ENCODE assay signal across 12 cellular contexts in genomic region chr5:125210241-125210947, GRCh38.
"Had no signal": no experiment of that assay in that cellular context is flagged by ENCODE, and none has a peak within 500 bp of the region (broad histone marks: within the 10 kb centered on the region; RNA-seq: fewer than 3 reads in every experiment).

No MANE protein-coding gene starts in this region.

- H3K4me3 Mint-ChIP-seq: activated CD4-positive, alpha-beta memory T cell treated with anti-CD3 and anti-CD28 coated beads for 36 hours; activated naive CD8-positive, alpha-beta T cell treated with anti-CD3 and anti-CD28 coated beads for 36 hours; activated T-cell treated with anti-CD3 and anti-CD28 coated beads, Interleukin-2, amount 50 U/mL, for 4 hours; naive thymus-derived CD4-positive, alpha-beta T cell; T-helper 2 cell treated with Interferon-gamma antibody and Interleukin-4, amounts not matched to agents 5 μg/mL and 100 μg/mL, for 36 hours had no signal

- DNase-seq: activated CD4-positive, alpha-beta memory T cell treated with anti-CD3 and anti-CD28 coated beads for 36 hours; activated effector memory CD4-positive, alpha-beta T cell treated with anti-CD3 and anti-CD28 coated beads, Interleukin-2, amount 50 U/mL, for 16 hours; activated naive CD8-positive, alpha-beta T cell treated with anti-CD3 and anti-CD28 coated beads for 36 hours; activated T-cell treated with anti-CD3 and anti-CD28 coated beads, Interleukin-2, amount 50 U/mL, for 4 hours; anterior cingulate cortex; gastrocnemius medialis; naive thymus-derived CD4-positive, alpha-beta T cell; small intestine had no signal

- H3K9me3 ChIP-seq: gastrocnemius medialis, neutrophil, right atrium auricular region had no signal

- H3K27ac Mint-ChIP-seq: activated CD4-positive, alpha-beta memory T cell treated with anti-CD3 and anti-CD28 coated beads for 36 hours; activated naive CD8-positive, alpha-beta T cell treated with anti-CD3 and anti-CD28 coated beads for 36 hours; naive thymus-derived CD4-positive, alpha-beta T cell; T-helper 2 cell treated with Interferon-gamma antibody and Interleukin-4, amounts not matched to agents 5 μg/mL and 100 μg/mL, for 36 hours had no signal

- H3K27me3 ChIP-seq: cardiac muscle cell, gastrocnemius medialis, neutrophil, right atrium auricular region had no signal

- H3K4me1 ChIP-seq: gastrocnemius medialis, right atrium auricular region had no signal

- H3K36me3 Mint-ChIP-seq: activated CD4-positive, alpha-beta memory T cell treated with anti-CD3 and anti-CD28 coated beads for 36 hours; activated naive CD8-positive, alpha-beta T cell treated with anti-CD3 and anti-CD28 coated beads for 36 hours; naive thymus-derived CD4-positive, alpha-beta T cell had no signal

- H3K36me3 ChIP-seq: cardiac muscle cell, gastrocnemius medialis, neutrophil, right atrium auricular region had no signal

- H3K4me3 ChIP-seq: cardiac muscle cell, gastrocnemius medialis, right atrium auricular region had no signal

- H3K27me3 Mint-ChIP-seq: activated CD4-positive, alpha-beta memory T cell treated with anti-CD3 and anti-CD28 coated beads for 36 hours; naive thymus-derived CD4-positive, alpha-beta T cell had no signal

- H3K9me3 Mint-ChIP-seq: activated naive CD8-positive, alpha-beta T cell treated with anti-CD3 and anti-CD28 coated beads for 36 hours had no signal

- H3K27ac ChIP-seq: cardiac muscle cell, gastrocnemius medialis, neutrophil, right atrium auricular region had no signal

- ATAC-seq: activated T-cell treated with anti-CD3 and anti-CD28 coated beads, Interleukin-2, amount 50 U/mL, for 4 hours; naive thymus-derived CD4-positive, alpha-beta T cell had no signal
